In genomic region chr3:194197981-194198695, GRCh38 we compare ENCODE assay signal across 23 cellular contexts.
"Had no signal": no experiment of that assay in that cellular context is flagged by ENCODE, and none has a peak within 500 bp of the region (broad histone marks: within the 10 kb centered on the region; RNA-seq: fewer than 3 reads in every experiment).

No MANE protein-coding gene starts in this region.

- H3K4me3 ChIP-seq: cardiac muscle cell, SK-N-MC had no signal

- H3K36me3 ChIP-seq: brain microvascular endothelial cell, cardiac muscle cell had no signal

- H3K27ac Mint-ChIP-seq: activated CD4-positive, alpha-beta memory T cell treated with anti-CD3 and anti-CD28 coated beads, Interleukin-2, amount 10 ng/mL, durations not matched to agents 7 days and 5 days; activated CD4-positive, alpha-beta T cell treated with anti-CD3 and anti-CD28 coated beads for 36 hours; activated naive CD4-positive, alpha-beta T cell treated with anti-CD3 and anti-CD28 coated beads for 36 hours; activated naive CD8-positive, alpha-beta T cell; activated T-helper 17 cell treated with anti-CD3 and anti-CD28 coated beads, Interleukin-2, amount 50 U/mL, for 72 hours; T-cell had no signal

- H3K36me3 Mint-ChIP-seq: activated naive CD8-positive, alpha-beta T cell; T-cell had no signal

- H3K4me3 Mint-ChIP-seq: activated CD4-positive, alpha-beta memory T cell treated with anti-CD3 and anti-CD28 coated beads, Interleukin-2, amount 10 ng/mL, durations not matched to agents 7 days and 5 days; activated CD4-positive, alpha-beta T cell treated with anti-CD3 and anti-CD28 coated beads for 36 hours; activated naive CD4-positive, alpha-beta T cell treated with anti-CD3 and anti-CD28 coated beads for 36 hours; activated naive CD8-positive, alpha-beta T cell; activated T-helper 17 cell treated with anti-CD3 and anti-CD28 coated beads, Interleukin-2, amount 50 U/mL, for 72 hours; T-cell had no signal

- H3K27ac ChIP-seq: brain microvascular endothelial cell, cardiac muscle cell, KMS-11, SK-N-MC, VCaP had no signal

- H3K9me3 Mint-ChIP-seq: activated CD4-positive, alpha-beta memory T cell treated with anti-CD3 and anti-CD28 coated beads, Interleukin-2, amount 10 ng/mL, durations not matched to agents 7 days and 5 days; activated naive CD4-positive, alpha-beta T cell treated with anti-CD3 and anti-CD28 coated beads for 36 hours; activated T-helper 17 cell treated with anti-CD3 and anti-CD28 coated beads, Interleukin-2, amount 50 U/mL, for 72 hours; T-cell had no signal

- H3K4me2 ChIP-seq: KMS-11 had no signal

- H3K9ac ChIP-seq: KMS-11 had no signal

- DNase-seq: activated CD4-positive, alpha-beta memory T cell treated with anti-CD3 and anti-CD28 coated beads, Interleukin-2, amount 10 ng/mL, durations not matched to agents 7 days and 5 days; activated CD4-positive, alpha-beta T cell treated with anti-CD3 and anti-CD28 coated beads for 36 hours; activated CD4-positive, alpha-beta T cell treated with anti-CD3 and anti-CD28 coated beads, Interleukin-2, amount 50 U/mL, for 1 hour; activated gamma-delta T cell; activated naive CD4-positive, alpha-beta T cell treated with anti-CD3 and anti-CD28 coated beads for 36 hours; activated T-cell treated with anti-CD3 and anti-CD28 coated beads for 4 hours; activated T-cell treated with anti-CD3 and anti-CD28 coated beads, Interleukin-2, amount 50 U/mL, for 48 hours; brain microvascular endothelial cell; NCI-H1105 treated with DMSO at 0.1 percent for 48 hours; NCI-H1436 treated with DMSO at 0.1 percent for 48 hours; NCI-H1930; NCI-H345; NCI-H524; NK-92 treated with Interleukin-12 subunit alpha and Interleukin-12 subunit beta, amount 100 ng/mL, for 24 hours; OCI-M1; T-cell; T-helper 2 cell had no signal
